ENCODE assay signal across 25 cellular contexts in genomic region chr2:102306125-102306524, GRCh38.
"Had no signal": no experiment of that assay in that cellular context is flagged by ENCODE, and none has a peak within 500 bp of the region (broad histone marks: within the 10 kb centered on the region; RNA-seq: fewer than 3 reads in every experiment).

No MANE protein-coding gene starts in this region.

- H3K9ac ChIP-seq: neural progenitor cell had no signal

- ATAC-seq: foreskin keratinocyte; sciatic nerve; stimulated activated memory B cell treated with anti-CD40 and anti-IgM and Interleukin-4, amounts not matched to agents 10 μg/mL and 1 μg/mL and 100 μg/mL, for 72 hours; T-helper 17 cell had no signal

- H3K4me3 ChIP-seq: lung, neural progenitor cell, SK-N-MC, thoracic aorta had no signal

- DNase-seq: activated CD4-positive, alpha-beta T cell treated with anti-CD3 and anti-CD28 coated beads, Interleukin-2, amount 50 U/mL, for 4 hours; activated CD4-positive, CD25-positive, alpha-beta regulatory T cell treated with anti-CD3 and anti-CD28 coated beads, Interleukin-2, amount 50 U/mL, for 72 hours; activated effector memory CD4-positive, alpha-beta T cell treated with Interleukin-2 at 50 U/mL for 16 hours; activated naive CD4-positive, alpha-beta T cell treated with anti-CD3 and anti-CD28 coated beads, Interleukin-2, amount 10 ng/mL, durations not matched to agents 7 days and 5 days; aorta; brain microvascular endothelial cell; caudate nucleus; effector CD4-positive, alpha-beta T cell; foreskin keratinocyte; naive B cell; posterior cingulate gyrus; small intestine; stimulated activated CD4-positive, alpha-beta T cell treated with anti-CD3 and anti-CD28 coated beads, Interleukin-2, amount 100 ng/mL, for 24 hours; SW 1271; T-helper 17 cell had no signal

- H3K36me3 Mint-ChIP-seq: naive B cell; neural progenitor cell; stimulated activated memory B cell treated with anti-CD40 and anti-IgM and Interleukin-4, amounts not matched to agents 10 μg/mL and 1 μg/mL and 100 μg/mL, for 72 hours; type B pancreatic cell had no signal

- H3K36me3 ChIP-seq: brain microvascular endothelial cell, neural progenitor cell, thoracic aorta had no signal

- H3K9me3 Mint-ChIP-seq: activated naive CD4-positive, alpha-beta T cell treated with anti-CD3 and anti-CD28 coated beads, Interleukin-2, amount 10 ng/mL, durations not matched to agents 7 days and 5 days; dendritic cell treated with granulocyte-macrophage colony-stimulating factor and Interleukin-4, amounts not matched to agents 40 ng/mL and 50 ng/mL, for 4 days; naive B cell; neural progenitor cell; stimulated activated memory B cell treated with anti-CD40 and anti-IgM and Interleukin-4, amounts not matched to agents 10 μg/mL and 1 μg/mL and 100 μg/mL, for 72 hours; type B pancreatic cell had no signal

- H3K27ac Mint-ChIP-seq: activated naive CD4-positive, alpha-beta T cell treated with anti-CD3 and anti-CD28 coated beads, Interleukin-2, amount 10 ng/mL, durations not matched to agents 7 days and 5 days; dendritic cell treated with granulocyte-macrophage colony-stimulating factor and Interleukin-4, amounts not matched to agents 40 ng/mL and 50 ng/mL, for 4 days; neural progenitor cell; stimulated activated memory B cell treated with anti-CD40 and anti-IgM and Interleukin-4, amounts not matched to agents 10 μg/mL and 1 μg/mL and 100 μg/mL, for 72 hours; T-helper 17 cell; type B pancreatic cell had no signal

- H3K9me3 ChIP-seq: thoracic aorta had no signal

- H3K27ac ChIP-seq: brain microvascular endothelial cell, foreskin keratinocyte, neural progenitor cell, SK-N-MC, thoracic aorta had no signal

- H3K27me3 ChIP-seq: brain microvascular endothelial cell, foreskin keratinocyte had no signal

- H3K27me3 Mint-ChIP-seq: activated naive CD4-positive, alpha-beta T cell treated with anti-CD3 and anti-CD28 coated beads, Interleukin-2, amount 10 ng/mL, durations not matched to agents 7 days and 5 days had no signal

- H3K4me1 Mint-ChIP-seq: neural progenitor cell had no signal

- H3K4me1 ChIP-seq: foreskin keratinocyte, neural progenitor cell had no signal

- FAIRE-seq: endometrium, keratinocyte, small intestine had no signal

- H3K4me3 Mint-ChIP-seq: activated naive CD4-positive, alpha-beta T cell treated with anti-CD3 and anti-CD28 coated beads, Interleukin-2, amount 10 ng/mL, durations not matched to agents 7 days and 5 days; dendritic cell treated with granulocyte-macrophage colony-stimulating factor and Interleukin-4, amounts not matched to agents 40 ng/mL and 50 ng/mL, for 4 days; naive B cell; neural progenitor cell; stimulated activated memory B cell treated with anti-CD40 and anti-IgM and Interleukin-4, amounts not matched to agents 10 μg/mL and 1 μg/mL and 100 μg/mL, for 72 hours; T-helper 17 cell; type B pancreatic cell had no signal

- H2AFZ ChIP-seq: neural progenitor cell had no signal

- H3K4me2 ChIP-seq: neural progenitor cell had no signal
